Comparison of ENCODE assay signal across 19 cellular contexts in genomic region chr6:107607109-107607508, GRCh38.
DNase-seq lines count a peak whose midpoint lies in the region; ATAC-seq and TF ChIP-seq lines count a peak whose summit lies in the region.
"Had no signal": no experiment of that assay in that cellular context is flagged by ENCODE, and none has a peak within 500 bp of the region (broad histone marks: within the 10 kb centered on the region; RNA-seq: fewer than 3 reads in every experiment).

No MANE protein-coding gene starts in this region.

- H3K4me1 Mint-ChIP-seq in endodermal cell (peaks cover 50% of the 10 kb centered on the region), mesothelial cell of epicardium (peaks cover 41% of the 10 kb centered on the region)
- no peaks in the 10 kb centered on the region for H3K4me1 Mint-ChIP-seq in activated naive CD8-positive, alpha-beta T cell treated with anti-CD3 and anti-CD28 coated beads, Interleukin-2, amount 50 U/mL, for 24 hours
- no peaks in the 10 kb centered on the region for H3K4me1 Mint-ChIP-seq in CD4-positive, alpha-beta memory T cell
- H3K4me1 Mint-ChIP-seq: activated CD4-positive, alpha-beta T cell treated with anti-CD3 and anti-CD28 coated beads for 36 hours; activated CD8-positive, alpha-beta memory T cell treated with anti-CD3 and anti-CD28 coated beads, Interleukin-2, amount 10 ng/mL, durations not matched to agents 7 days and 5 days had no signal

- H3K9ac ChIP-seq in endodermal cell (ENCODE audit: extremely low read depth, low read length, poor library complexity, severe bottlenecking) = no peak overlapping the region

- peaks cover 15% of the 10 kb centered on the region for H3K4me1 ChIP-seq in endodermal cell (ENCODE audit: control insufficient read depth, insufficient read depth, low read length)
- no peaks in the 10 kb centered on the region for H3K4me1 ChIP-seq in CD4-positive, alpha-beta memory T cell (ENCODE audit: insufficient read depth, low read length)
- H3K4me1 ChIP-seq: left lung had no signal

- POLR2A ChIA-PET in CD4-positive, alpha-beta memory T cell (lab: Charles Lee; ENCODE audit: partially characterized antibody) = no interaction called here

- peak; percentile 10 for DNase-seq in AG08395 (ENCODE audit: low spot score)
- DNase-seq in HCEC 1CT = peak; percentile 12
- no peak for DNase-seq in endodermal cell
- no peak for DNase-seq in mesothelial cell of epicardium (ENCODE audit: low spot score in 2 of 2, unreplicated experiment in 2 of 2)
- no peak for DNase-seq in activated naive CD8-positive, alpha-beta T cell treated with anti-CD3 and anti-CD28 coated beads, Interleukin-2, amount 50 U/mL, for 24 hours
- DNase-seq in CD4-positive, alpha-beta memory T cell = no peak
- DNase-seq: activated CD4-positive, alpha-beta T cell treated with anti-CD3 and anti-CD28 coated beads for 36 hours; activated CD8-positive, alpha-beta memory T cell treated with anti-CD3 and anti-CD28 coated beads, Interleukin-2, amount 10 ng/mL, durations not matched to agents 7 days and 5 days; left lung; NCI-H1436; NCI-H2171 treated with DMSO at 0.1 percent for 48 hours; retina; SW 1271 had no signal

- H3K36me3 Mint-ChIP-seq in endodermal cell (ENCODE audit: low read depth) = no peaks in the 10 kb centered on the region
- no peaks in the 10 kb centered on the region for H3K36me3 Mint-ChIP-seq in mesothelial cell of epicardium
- no peaks in the 10 kb centered on the region for H3K36me3 Mint-ChIP-seq in activated naive CD8-positive, alpha-beta T cell treated with anti-CD3 and anti-CD28 coated beads, Interleukin-2, amount 50 U/mL, for 24 hours (ENCODE audit: low read depth)
- H3K36me3 Mint-ChIP-seq in CD4-positive, alpha-beta memory T cell = no peaks in the 10 kb centered on the region
- H3K36me3 Mint-ChIP-seq: activated CD8-positive, alpha-beta memory T cell treated with anti-CD3 and anti-CD28 coated beads, Interleukin-2, amount 10 ng/mL, durations not matched to agents 7 days and 5 days; stimulated activated memory B cell treated with anti-CD40 and anti-IgM and Interleukin-4, amounts not matched to agents 10 μg/mL and 1 μg/mL and 100 μg/mL, for 72 hours had no signal

- no peaks in the 10 kb centered on the region for H3K27me3 ChIP-seq in endodermal cell (ENCODE audit: control insufficient read depth, insufficient read depth, low read length, poor library complexity, severe bottlenecking)
- H3K27me3 ChIP-seq in CD4-positive, alpha-beta memory T cell (ENCODE audit: insufficient read depth, low read length) = no peaks in the 10 kb centered on the region
- H3K27me3 ChIP-seq: left lung had no signal

- H3K4me3 Mint-ChIP-seq in endodermal cell (no peak overlapping the region), mesothelial cell of epicardium (no peak overlapping the region)
- H3K4me3 Mint-ChIP-seq in activated naive CD8-positive, alpha-beta T cell treated with anti-CD3 and anti-CD28 coated beads, Interleukin-2, amount 50 U/mL, for 24 hours = no peak overlapping the region
- H3K4me3 Mint-ChIP-seq in CD4-positive, alpha-beta memory T cell = no peak overlapping the region
- H3K4me3 Mint-ChIP-seq: activated CD4-positive, alpha-beta T cell treated with anti-CD3 and anti-CD28 coated beads for 36 hours; activated CD8-positive, alpha-beta memory T cell treated with anti-CD3 and anti-CD28 coated beads, Interleukin-2, amount 10 ng/mL, durations not matched to agents 7 days and 5 days; stimulated activated memory B cell treated with anti-CD40 and anti-IgM and Interleukin-4, amounts not matched to agents 10 μg/mL and 1 μg/mL and 100 μg/mL, for 72 hours had no signal

- CTCF ChIA-PET in CD4-positive, alpha-beta memory T cell (lab: Charles Lee; ENCODE audit: partially characterized antibody) = no interaction called here

- H3K9me3 ChIP-seq in endodermal cell (ENCODE audit: control insufficient read depth, low read length) = no peaks in the 10 kb centered on the region
- no peaks in the 10 kb centered on the region for H3K9me3 ChIP-seq in CD4-positive, alpha-beta memory T cell (ENCODE audit: control insufficient read depth in 1 of 2, low read length in 2 of 2)
- H3K9me3 ChIP-seq: left lung, neutrophil, thoracic aorta had no signal

- H3K27me3 Mint-ChIP-seq in endodermal cell (ENCODE audit: insufficient read depth) (no peaks in the 10 kb centered on the region), mesothelial cell of epicardium (ENCODE audit: low read depth) (no peaks in the 10 kb centered on the region)
- H3K27me3 Mint-ChIP-seq in activated naive CD8-positive, alpha-beta T cell treated with anti-CD3 and anti-CD28 coated beads, Interleukin-2, amount 50 U/mL, for 24 hours = peaks cover 1% of the 10 kb centered on the region
- peaks cover 6 to 13% of the 10 kb centered on the region in 2 donors for H3K27me3 Mint-ChIP-seq in CD4-positive, alpha-beta memory T cell
- H3K27me3 Mint-ChIP-seq: stimulated activated memory B cell treated with anti-CD40 and anti-IgM and Interleukin-4, amounts not matched to agents 10 μg/mL and 1 μg/mL and 100 μg/mL, for 72 hours had no signal

- H3K9me3 Mint-ChIP-seq in endodermal cell (no peaks in the 10 kb centered on the region), mesothelial cell of epicardium (no peaks in the 10 kb centered on the region)
- H3K9me3 Mint-ChIP-seq in activated naive CD8-positive, alpha-beta T cell treated with anti-CD3 and anti-CD28 coated beads, Interleukin-2, amount 50 U/mL, for 24 hours = no peaks in the 10 kb centered on the region
- H3K9me3 Mint-ChIP-seq in CD4-positive, alpha-beta memory T cell = no peaks in the 10 kb centered on the region
- H3K9me3 Mint-ChIP-seq: activated T-helper 2 cell treated with anti-CD3 and anti-CD28 coated beads, Interferon-gamma antibody, Interleukin-2, Interleukin-4, amounts not matched to agents 10 μg/mL and 5 μg/mL and 100 μg/mL, durations not matched to agents 14 hours and 24 hours and 36 hours; stimulated activated memory B cell treated with anti-CD40 and anti-IgM and Interleukin-4, amounts not matched to agents 10 μg/mL and 1 μg/mL and 100 μg/mL, for 72 hours had no signal

- H3K27ac Mint-ChIP-seq in endodermal cell = peak overlapping the region; percentile 58
- peak overlapping the region; percentile 41 for H3K27ac Mint-ChIP-seq in mesothelial cell of epicardium
- H3K27ac Mint-ChIP-seq in activated naive CD8-positive, alpha-beta T cell treated with anti-CD3 and anti-CD28 coated beads, Interleukin-2, amount 50 U/mL, for 24 hours = no peak overlapping the region
- H3K27ac Mint-ChIP-seq in CD4-positive, alpha-beta memory T cell = no peak overlapping the region
- H3K27ac Mint-ChIP-seq: activated CD4-positive, alpha-beta T cell treated with anti-CD3 and anti-CD28 coated beads for 36 hours; activated CD8-positive, alpha-beta memory T cell treated with anti-CD3 and anti-CD28 coated beads, Interleukin-2, amount 10 ng/mL, durations not matched to agents 7 days and 5 days; activated T-helper 2 cell treated with anti-CD3 and anti-CD28 coated beads, Interferon-gamma antibody, Interleukin-2, Interleukin-4, amounts not matched to agents 10 μg/mL and 5 μg/mL and 100 μg/mL, durations not matched to agents 14 hours and 24 hours and 36 hours; stimulated activated memory B cell treated with anti-CD40 and anti-IgM and Interleukin-4, amounts not matched to agents 10 μg/mL and 1 μg/mL and 100 μg/mL, for 72 hours had no signal

- ATAC-seq in GM21367 (IDR thresholded peaks at IDR 0.05; ENCODE audit: unreplicated experiment) = no peak
- ATAC-seq in GM19035 (IDR thresholded peaks at IDR 0.05; ENCODE audit: unreplicated experiment) = no peak
- ATAC-seq in activated naive CD8-positive, alpha-beta T cell treated with anti-CD3 and anti-CD28 coated beads, Interleukin-2, amount 50 U/mL, for 24 hours = no peak
- ATAC-seq: activated CD4-positive, alpha-beta T cell treated with anti-CD3 and anti-CD28 coated beads for 36 hours; activated CD8-positive, alpha-beta memory T cell treated with anti-CD3 and anti-CD28 coated beads, Interleukin-2, amount 10 ng/mL, durations not matched to agents 7 days and 5 days; left lung; stimulated activated memory B cell treated with anti-CD40 and anti-IgM and Interleukin-4, amounts not matched to agents 10 μg/mL and 1 μg/mL and 100 μg/mL, for 72 hours had no signal

- no peaks in the 10 kb centered on the region for H3K36me3 ChIP-seq in endodermal cell (ENCODE audit: control insufficient read depth, insufficient read depth, low read length)
- no peaks in the 10 kb centered on the region for H3K36me3 ChIP-seq in CD4-positive, alpha-beta memory T cell (ENCODE audit: insufficient read depth, low read length)
- H3K36me3 ChIP-seq: left lung, neutrophil, thoracic aorta had no signal

- no peak overlapping the region for H3K4me3 ChIP-seq in endodermal cell (ENCODE audit: low read length)
- H3K4me3 ChIP-seq in CD4-positive, alpha-beta memory T cell (ENCODE audit: low read length in 2 of 2) = no peak overlapping the region
- H3K4me3 ChIP-seq: left lung, thoracic aorta had no signal

- 89 to 94% methylated on average over 2 to 4 of the region's 4 CpGs for WGBS in endodermal cell (ENCODE audit: insufficient coverage in 1 of 2, insufficient read length in 1 of 2), 2 experiments

- intact Hi-C loops in CD4-positive, alpha-beta memory T cell (cut with micrococcal nuclease) = no loop called here

- no peak overlapping the region for H3K27ac ChIP-seq in endodermal cell (ENCODE audit: low read depth, low read length)
- no peak overlapping the region for H3K27ac ChIP-seq in CD4-positive, alpha-beta memory T cell (ENCODE audit: low read depth, low read length)
- H3K27ac ChIP-seq: left lung, neutrophil, thoracic aorta had no signal

- no peak for TF ChIP-seq CTCF in endodermal cell (conservative IDR thresholded peaks at IDR 0.05)
- TF ChIP-seq CTCF in mesothelial cell of epicardium (IDR thresholded peaks at IDR 0.05; ENCODE audit: unreplicated experiment) = no peak

Comparison
In these comparisons a context has a peak if more than half of its experiments do, and no peak if none do; other contexts are left out.
1. DNase-seq: peak in AG08395 (single experiment) and HCEC 1CT (single experiment); none in endodermal cell (single experiment), mesothelial cell of epicardium (0 of 2), activated naive CD8-positive, alpha-beta T cell treated with anti-CD3 and anti-CD28 coated beads, Interleukin-2, amount 50 U/mL, for 24 hours (single experiment) and CD4-positive, alpha-beta memory T cell (0 of 5).
2. H3K27ac Mint-ChIP-seq: peak in endodermal cell (single experiment) and mesothelial cell of epicardium (single experiment); none in activated naive CD8-positive, alpha-beta T cell treated with anti-CD3 and anti-CD28 coated beads, Interleukin-2, amount 50 U/mL, for 24 hours (single experiment) and CD4-positive, alpha-beta memory T cell (0 of 7).